8 cellular contexts compared by ENCODE assay signal in genomic region chr13:46552888-46553520, GRCh38. TPM values are rescaled to one million over a fixed set of nuclear protein-coding genes. Genes with fewer than 3 reads are reported as not detected.
DNase-seq lines count a peak whose midpoint lies in the region; ATAC-seq and TF ChIP-seq lines count a peak whose summit lies in the region.

A gene with protein sequence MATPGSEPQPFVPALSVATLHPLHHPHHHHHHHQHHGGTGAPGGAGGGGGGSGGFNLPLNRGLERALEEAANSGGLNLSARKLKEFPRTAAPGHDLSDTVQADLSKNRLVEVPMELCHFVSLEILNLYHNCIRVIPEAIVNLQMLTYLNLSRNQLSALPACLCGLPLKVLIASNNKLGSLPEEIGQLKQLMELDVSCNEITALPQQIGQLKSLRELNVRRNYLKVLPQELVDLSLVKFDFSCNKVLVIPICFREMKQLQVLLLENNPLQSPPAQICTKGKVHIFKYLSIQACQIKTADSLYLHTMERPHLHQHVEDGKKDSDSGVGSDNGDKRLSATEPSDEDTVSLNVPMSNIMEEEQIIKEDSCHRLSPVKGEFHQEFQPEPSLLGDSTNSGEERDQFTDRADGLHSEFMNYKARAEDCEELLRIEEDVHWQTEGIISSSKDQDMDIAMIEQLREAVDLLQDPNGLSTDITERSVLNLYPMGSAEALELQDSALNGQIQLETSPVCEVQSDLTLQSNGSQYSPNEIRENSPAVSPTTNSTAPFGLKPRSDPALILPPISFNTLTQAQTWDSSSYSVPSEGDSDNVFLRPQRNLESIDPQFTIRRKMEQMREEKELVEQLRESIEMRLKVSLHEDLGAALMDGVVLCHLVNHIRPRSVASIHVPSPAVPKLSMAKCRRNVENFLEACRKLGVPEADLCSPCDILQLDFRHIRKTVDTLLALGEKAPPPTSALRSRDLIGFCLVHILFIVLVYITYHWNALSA (plus strand): TSS chr13:46553170. CDS start chr13:46553397, 227 bp downstream.

- DNase-seq in NCI-H2196 (lab: John Stamatoyannopoulos, UW; ENCODE audit: unreplicated experiment) (peak; percentile 55), MCF 10A (ENCODE audit: unreplicated experiment) (peak; percentile 86), NCI-H128 (lab: John Stamatoyannopoulos, UW; ENCODE audit: unreplicated experiment) (no peak)

- no TSS peak for BruUV-seq in MCF 10A (replicated peaks; lab: Mats Ljungman, UMichigan)

- H3K4me1 Mint-ChIP-seq in MCF 10A (ENCODE audit: insufficient read depth, unreplicated experiment) = peaks cover 28% of the 10 kb centered on the region

- H3K4me3 ChIP-seq in iPS-18a (ENCODE audit: low read length) (peak within 1 kb of the TSS; percentile 95), skeletal muscle tissue (ENCODE audit: low read length in 3 of 3) (peak within 1 kb of the TSS; percentile 85 to 91 (median 87))

- H3K9ac ChIP-seq in iPS-18a (ENCODE audit: low read length) (peak within 1 kb of the TSS; percentile 69), skeletal muscle tissue (ENCODE audit: low read depth in 1 of 3, low read length in 3 of 3) (peak within 1 kb of the TSS; percentile 85 to 89 (median 85))

- peak within 1 kb of the TSS; percentile 74 for H3K4me3 Mint-ChIP-seq in MCF 10A (ENCODE audit: unreplicated experiment)

- no peak for TF ChIP-seq CTCF in VCaP (conservative IDR thresholded peaks at IDR 0.05)
- no peak for TF ChIP-seq CTCF in MCF 10A (IDR thresholded peaks at IDR 0.05; ENCODE audit: unreplicated experiment)

- H3K27ac Mint-ChIP-seq in MCF 10A (ENCODE audit: low read depth, unreplicated experiment) = peak within 1 kb of the TSS; percentile 82

- H3K9me3 Mint-ChIP-seq in MCF 10A (ENCODE audit: unreplicated experiment) = no peaks in the 10 kb centered on the region

- H3K27me3 ChIP-seq in iPS-18a (ENCODE audit: control insufficient read depth, insufficient read depth, low read length) (peaks cover 36% of the 10 kb centered on the region), skeletal muscle tissue (ENCODE audit: control insufficient read depth in 3 of 3, insufficient read depth in 3 of 3, low read length in 3 of 3) (no peaks in the 10 kb centered on the region)

- peaks cover 4% of the 10 kb centered on the region for H3K36me3 Mint-ChIP-seq in MCF 10A (ENCODE audit: insufficient read depth, unreplicated experiment)

- H3K36me3 ChIP-seq in iPS-18a (ENCODE audit: control insufficient read depth, low read depth, low read length) (no peaks in the 10 kb centered on the region), skeletal muscle tissue (ENCODE audit: control insufficient read depth in 3 of 3, insufficient read depth in 3 of 3, low read length in 3 of 3) (no peaks in the 10 kb centered on the region)

- H3K27ac ChIP-seq in VCaP = peak within 1 kb of the TSS; percentile 93
- H3K27ac ChIP-seq in iPS-18a (ENCODE audit: low read length) = no peak within 1 kb of the TSS
- peak within 1 kb of the TSS; percentile 84 for H3K27ac ChIP-seq in skeletal muscle tissue (ENCODE audit: low read depth, low read length)

- ATAC-seq in GM18519 (IDR thresholded peaks at IDR 0.05; ENCODE audit: low FRiP score, unreplicated experiment) (peak; percentile 33), HG03045 (IDR thresholded peaks at IDR 0.05; ENCODE audit: unreplicated experiment) (peak; percentile 67)

- CTCF ChIA-PET in MCF 10A (lab: Yijun Ruan, JAX) = interaction anchor here (0.6 to 3.9 kb wide), 11 partner anchors 9 to 175 kb away, joined by 3 to 57 read pairs (median 6); no protein-coding TSS in a partner anchor

- POLR2A ChIA-PET in MCF 10A (lab: Yijun Ruan, JAX) = interaction anchor here (0.6 to 3.7 kb wide), 7 partner anchors 23 to 114 kb away, joined by 3 to 40 read pairs (median 6); no protein-coding TSS in a partner anchor

- H3K4me1 ChIP-seq in iPS-18a (ENCODE audit: control insufficient read depth, low read depth, low read length) = peaks cover 8% of the 10 kb centered on the region
- peaks cover 17 to 20% (median 20%) of the 10 kb centered on the region in 3 donors for H3K4me1 ChIP-seq in skeletal muscle tissue (ENCODE audit: control insufficient read depth in 3 of 3, insufficient read depth in 3 of 3, low read length in 3 of 3)

- intact Hi-C loops in MCF 10A (cut with micrococcal nuclease) = loop anchor here (5.0 kb wide), 1 partner anchor 244 kb away; the partner anchor contains the start of gene ESD

- H3K9me3 ChIP-seq in iPS-18a (ENCODE audit: control insufficient read depth, low read depth, low read length) = no peaks in the 10 kb centered on the region
- H3K9me3 ChIP-seq in skeletal muscle tissue (ENCODE audit: control insufficient read depth in 3 of 3, low read length in 3 of 3) = no peaks in the 10 kb centered on the region

- no peaks in the 10 kb centered on the region for H3K27me3 Mint-ChIP-seq in MCF 10A (ENCODE audit: insufficient read depth, unreplicated experiment)

RNA-seq across cellular contexts. Expression of the gene that starts here (rescaled TPM):
- total RNA-seq in MCF 10A (2022) = 15.4 and 16.5 TPM in 2 replicates
- total RNA-seq in skeletal muscle tissue = 17.7 TPM
